In the genomic region with DNA sequence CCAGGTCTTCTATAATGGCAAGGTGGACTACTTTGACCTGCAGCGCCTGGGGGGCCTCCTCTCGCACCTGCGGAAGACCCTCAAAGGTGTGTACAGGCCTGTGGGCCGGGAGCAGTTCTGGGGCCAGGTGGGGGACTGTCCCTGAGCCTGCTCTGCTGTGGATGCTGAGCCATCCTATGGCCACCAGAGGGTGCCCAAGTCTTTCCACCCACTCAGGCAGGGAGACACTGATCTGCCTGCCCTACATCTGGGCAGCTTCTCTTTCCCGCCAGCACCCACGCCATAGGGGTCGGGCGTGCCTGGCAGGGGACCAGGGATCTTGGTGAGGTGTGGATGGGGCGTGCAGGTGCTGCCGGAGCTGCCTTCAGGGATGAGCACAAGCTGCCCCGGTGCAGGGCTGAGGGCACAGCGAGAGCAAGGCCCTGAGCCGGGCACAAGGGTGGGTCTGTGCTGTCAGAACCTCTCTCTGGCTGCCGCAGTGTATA, we compare ENCODE assay signal across 1 cellular context.
TF ChIP-seq lines count a peak whose summit lies in the region.

No MANE protein-coding gene starts in this region.

TF ChIP-seq in HEK293, 187 proteins besides CTCF, POLR2A, EP300 and RAD21 (continued from another document):
- TF ChIP-seq, protein P1, sequence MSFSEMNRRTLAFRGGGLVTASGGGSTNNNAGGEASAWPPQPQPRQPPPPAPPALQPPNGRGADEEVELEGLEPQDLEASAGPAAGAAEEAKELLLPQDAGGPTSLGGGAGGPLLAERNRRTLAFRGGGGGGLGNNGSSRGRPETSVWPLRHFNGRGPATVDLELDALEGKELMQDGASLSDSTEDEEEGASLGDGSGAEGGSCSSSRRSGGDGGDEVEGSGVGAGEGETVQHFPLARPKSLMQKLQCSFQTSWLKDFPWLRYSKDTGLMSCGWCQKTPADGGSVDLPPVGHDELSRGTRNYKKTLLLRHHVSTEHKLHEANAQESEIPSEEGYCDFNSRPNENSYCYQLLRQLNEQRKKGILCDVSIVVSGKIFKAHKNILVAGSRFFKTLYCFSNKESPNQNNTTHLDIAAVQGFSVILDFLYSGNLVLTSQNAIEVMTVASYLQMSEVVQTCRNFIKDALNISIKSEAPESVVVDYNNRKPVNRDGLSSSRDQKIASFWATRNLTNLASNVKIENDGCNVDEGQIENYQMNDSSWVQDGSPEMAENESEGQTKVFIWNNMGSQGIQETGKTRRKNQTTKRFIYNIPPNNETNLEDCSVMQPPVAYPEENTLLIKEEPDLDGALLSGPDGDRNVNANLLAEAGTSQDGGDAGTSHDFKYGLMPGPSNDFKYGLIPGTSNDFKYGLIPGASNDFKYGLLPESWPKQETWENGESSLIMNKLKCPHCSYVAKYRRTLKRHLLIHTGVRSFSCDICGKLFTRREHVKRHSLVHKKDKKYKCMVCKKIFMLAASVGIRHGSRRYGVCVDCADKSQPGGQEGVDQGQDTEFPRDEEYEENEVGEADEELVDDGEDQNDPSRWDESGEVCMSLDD (tag by site-specific recombination; IDR thresholded peaks at IDR 0.05): no peak
- TF ChIP-seq, protein P2, sequence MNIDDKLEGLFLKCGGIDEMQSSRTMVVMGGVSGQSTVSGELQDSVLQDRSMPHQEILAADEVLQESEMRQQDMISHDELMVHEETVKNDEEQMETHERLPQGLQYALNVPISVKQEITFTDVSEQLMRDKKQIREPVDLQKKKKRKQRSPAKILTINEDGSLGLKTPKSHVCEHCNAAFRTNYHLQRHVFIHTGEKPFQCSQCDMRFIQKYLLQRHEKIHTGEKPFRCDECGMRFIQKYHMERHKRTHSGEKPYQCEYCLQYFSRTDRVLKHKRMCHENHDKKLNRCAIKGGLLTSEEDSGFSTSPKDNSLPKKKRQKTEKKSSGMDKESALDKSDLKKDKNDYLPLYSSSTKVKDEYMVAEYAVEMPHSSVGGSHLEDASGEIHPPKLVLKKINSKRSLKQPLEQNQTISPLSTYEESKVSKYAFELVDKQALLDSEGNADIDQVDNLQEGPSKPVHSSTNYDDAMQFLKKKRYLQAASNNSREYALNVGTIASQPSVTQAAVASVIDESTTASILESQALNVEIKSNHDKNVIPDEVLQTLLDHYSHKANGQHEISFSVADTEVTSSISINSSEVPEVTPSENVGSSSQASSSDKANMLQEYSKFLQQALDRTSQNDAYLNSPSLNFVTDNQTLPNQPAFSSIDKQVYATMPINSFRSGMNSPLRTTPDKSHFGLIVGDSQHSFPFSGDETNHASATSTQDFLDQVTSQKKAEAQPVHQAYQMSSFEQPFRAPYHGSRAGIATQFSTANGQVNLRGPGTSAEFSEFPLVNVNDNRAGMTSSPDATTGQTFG (tag by site-specific recombination; IDR thresholded peaks at IDR 0.05; ENCODE audit: borderline replicate concordance): no peak
- TF ChIP-seq, protein P3, sequence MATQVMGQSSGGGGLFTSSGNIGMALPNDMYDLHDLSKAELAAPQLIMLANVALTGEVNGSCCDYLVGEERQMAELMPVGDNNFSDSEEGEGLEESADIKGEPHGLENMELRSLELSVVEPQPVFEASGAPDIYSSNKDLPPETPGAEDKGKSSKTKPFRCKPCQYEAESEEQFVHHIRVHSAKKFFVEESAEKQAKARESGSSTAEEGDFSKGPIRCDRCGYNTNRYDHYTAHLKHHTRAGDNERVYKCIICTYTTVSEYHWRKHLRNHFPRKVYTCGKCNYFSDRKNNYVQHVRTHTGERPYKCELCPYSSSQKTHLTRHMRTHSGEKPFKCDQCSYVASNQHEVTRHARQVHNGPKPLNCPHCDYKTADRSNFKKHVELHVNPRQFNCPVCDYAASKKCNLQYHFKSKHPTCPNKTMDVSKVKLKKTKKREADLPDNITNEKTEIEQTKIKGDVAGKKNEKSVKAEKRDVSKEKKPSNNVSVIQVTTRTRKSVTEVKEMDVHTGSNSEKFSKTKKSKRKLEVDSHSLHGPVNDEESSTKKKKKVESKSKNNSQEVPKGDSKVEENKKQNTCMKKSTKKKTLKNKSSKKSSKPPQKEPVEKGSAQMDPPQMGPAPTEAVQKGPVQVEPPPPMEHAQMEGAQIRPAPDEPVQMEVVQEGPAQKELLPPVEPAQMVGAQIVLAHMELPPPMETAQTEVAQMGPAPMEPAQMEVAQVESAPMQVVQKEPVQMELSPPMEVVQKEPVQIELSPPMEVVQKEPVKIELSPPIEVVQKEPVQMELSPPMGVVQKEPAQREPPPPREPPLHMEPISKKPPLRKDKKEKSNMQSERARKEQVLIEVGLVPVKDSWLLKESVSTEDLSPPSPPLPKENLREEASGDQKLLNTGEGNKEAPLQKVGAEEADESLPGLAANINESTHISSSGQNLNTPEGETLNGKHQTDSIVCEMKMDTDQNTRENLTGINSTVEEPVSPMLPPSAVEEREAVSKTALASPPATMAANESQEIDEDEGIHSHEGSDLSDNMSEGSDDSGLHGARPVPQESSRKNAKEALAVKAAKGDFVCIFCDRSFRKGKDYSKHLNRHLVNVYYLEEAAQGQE (tag by site-specific recombination; IDR thresholded peaks at IDR 0.05): no peak
- TF ChIP-seq YY1 (tag by site-specific recombination; IDR thresholded peaks at IDR 0.05) (no peak), WT1 (tag by site-specific recombination; IDR thresholded peaks at IDR 0.05) (no peak), ZNF654 (tag by site-specific recombination; IDR thresholded peaks at IDR 0.05; ENCODE audit: low read depth) (peak; percentile 70), PRDM4 (tag by site-specific recombination; IDR thresholded peaks at IDR 0.05) (no peak), KLF1 (tag by site-specific recombination; IDR thresholded peaks at IDR 0.05) (peak; percentile 25; the same call in 1 of the 2 replicates), KLF7 (tag by site-specific recombination; IDR thresholded peaks at IDR 0.05; ENCODE audit: borderline replicate concordance) (no peak), ZSCAN23 (tag by site-specific recombination; IDR thresholded peaks at IDR 0.05) (no peak), ZNF658 (tag by site-specific recombination; IDR thresholded peaks at IDR 0.05) (no peak), ZBTB48 (tag by site-specific recombination; IDR thresholded peaks at IDR 0.05) (0 out of 2 replicates have a peak, but pooled peaks have one; percentile 40), ZNF704 (tag by site-specific recombination; IDR thresholded peaks at IDR 0.05) (no peak), ZNF701 (tag by site-specific recombination; IDR thresholded peaks at IDR 0.05) (no peak), ZNF23 (tag by site-specific recombination; IDR thresholded peaks at IDR 0.05; ENCODE audit: borderline replicate concordance) (no peak), ZNF248 (tag by site-specific recombination; IDR thresholded peaks at IDR 0.05) (no peak), YY2 (tag by site-specific recombination; IDR thresholded peaks at IDR 0.05) (no peak), HOXD13 (CRISPR knock-in tag; IDR thresholded peaks at IDR 0.05; ENCODE audit: borderline replicate concordance) (no peak), EGR2 (tag by site-specific recombination; IDR thresholded peaks at IDR 0.05; ENCODE audit: low read depth) (peak; percentile 81), ZNF223 (tag by site-specific recombination; IDR thresholded peaks at IDR 0.05) (no peak), FEZF1 (tag by site-specific recombination; IDR thresholded peaks at IDR 0.05) (no peak), ZFHX2 (tag by site-specific recombination; conservative IDR thresholded peaks at IDR 0.05) (peak; percentile 82)
- TF ChIP-seq, protein P4, sequence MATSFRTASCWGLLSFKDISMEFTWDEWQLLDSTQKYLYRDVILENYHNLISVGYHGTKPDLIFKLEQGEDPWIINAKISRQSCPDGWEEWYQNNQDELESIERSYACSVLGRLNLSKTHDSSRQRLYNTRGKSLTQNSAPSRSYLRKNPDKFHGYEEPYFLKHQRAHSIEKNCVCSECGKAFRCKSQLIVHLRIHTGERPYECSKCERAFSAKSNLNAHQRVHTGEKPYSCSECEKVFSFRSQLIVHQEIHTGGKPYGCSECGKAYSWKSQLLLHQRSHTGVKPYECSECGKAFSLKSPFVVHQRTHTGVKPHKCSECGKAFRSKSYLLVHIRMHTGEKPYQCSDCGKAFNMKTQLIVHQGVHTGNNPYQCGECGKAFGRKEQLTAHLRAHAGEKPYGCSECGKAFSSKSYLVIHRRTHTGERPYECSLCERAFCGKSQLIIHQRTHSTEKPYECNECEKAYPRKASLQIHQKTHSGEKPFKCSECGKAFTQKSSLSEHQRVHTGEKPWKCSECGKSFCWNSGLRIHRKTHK (tag by site-specific recombination; IDR thresholded peaks at IDR 0.05): no peak
- TF ChIP-seq, protein P5, sequence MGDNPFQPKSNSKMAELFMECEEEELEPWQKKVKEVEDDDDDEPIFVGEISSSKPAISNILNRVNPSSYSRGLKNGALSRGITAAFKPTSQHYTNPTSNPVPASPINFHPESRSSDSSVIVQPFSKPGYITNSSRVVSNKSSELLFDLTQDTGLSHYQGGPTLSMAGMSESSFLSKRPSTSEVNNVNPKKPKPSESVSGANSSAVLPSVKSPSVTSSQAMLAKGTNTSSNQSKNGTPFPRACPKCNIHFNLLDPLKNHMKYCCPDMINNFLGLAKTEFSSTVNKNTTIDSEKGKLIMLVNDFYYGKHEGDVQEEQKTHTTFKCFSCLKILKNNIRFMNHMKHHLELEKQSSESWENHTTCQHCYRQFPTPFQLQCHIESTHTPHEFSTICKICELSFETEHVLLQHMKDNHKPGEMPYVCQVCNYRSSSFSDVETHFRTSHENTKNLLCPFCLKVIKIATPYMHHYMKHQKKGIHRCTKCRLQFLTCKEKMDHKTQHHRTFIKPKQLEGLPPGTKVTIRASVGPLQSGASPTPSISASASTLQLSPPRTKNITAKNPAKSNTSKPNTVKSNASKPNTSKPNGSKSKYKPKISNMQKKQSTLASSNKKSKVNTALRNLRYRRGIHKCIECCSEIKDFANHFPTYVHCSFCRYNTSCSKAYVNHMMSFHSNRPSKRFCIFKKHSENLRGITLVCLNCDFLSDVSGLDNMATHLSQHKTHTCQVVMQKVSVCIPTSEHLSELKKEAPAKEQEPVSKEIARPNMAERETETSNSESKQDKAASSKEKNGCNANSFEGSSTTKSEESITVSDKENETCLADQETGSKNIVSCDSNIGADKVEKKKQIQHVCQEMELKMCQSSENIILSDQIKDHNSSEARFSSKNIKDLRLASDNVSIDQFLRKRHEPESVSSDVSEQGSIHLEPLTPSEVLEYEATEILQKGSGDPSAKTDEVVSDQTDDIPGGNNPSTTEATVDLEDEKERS (tag by site-specific recombination; IDR thresholded peaks at IDR 0.05): no peak
- TF ChIP-seq, protein P6, sequence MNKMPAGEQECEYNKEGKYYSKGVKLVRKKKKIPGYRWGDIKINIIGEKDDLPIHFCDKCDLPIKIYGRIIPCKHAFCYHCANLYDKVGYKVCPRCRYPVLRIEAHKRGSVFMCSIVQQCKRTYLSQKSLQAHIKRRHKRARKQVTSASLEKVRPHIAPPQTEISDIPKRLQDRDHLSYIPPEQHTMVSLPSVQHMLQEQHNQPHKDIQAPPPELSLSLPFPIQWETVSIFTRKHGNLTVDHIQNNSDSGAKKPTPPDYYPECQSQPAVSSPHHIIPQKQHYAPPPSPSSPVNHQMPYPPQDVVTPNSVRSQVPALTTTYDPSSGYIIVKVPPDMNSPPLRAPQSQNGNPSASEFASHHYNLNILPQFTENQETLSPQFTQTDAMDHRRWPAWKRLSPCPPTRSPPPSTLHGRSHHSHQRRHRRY (tag by site-specific recombination; IDR thresholded peaks at IDR 0.05): no peak
